Comparison of ENCODE assay signal across 1 cellular context in genomic region chr5:26148569-26149107, GRCh38.
TF ChIP-seq lines count a peak whose summit lies in the region.

No MANE protein-coding gene starts in this region.

TF ChIP-seq in GM23338, 12 proteins besides CTCF, POLR2A, EP300 and RAD21 (continued from another document):
- TF ChIP-seq ZNF462 (CRISPR knock-in tag; IDR thresholded peaks at IDR 0.05) (no peak), REST (IDR thresholded peaks at IDR 0.05; ENCODE audit: unreplicated experiment) (no peak), ZNF114 (CRISPR knock-in tag; IDR thresholded peaks at IDR 0.05) (no peak), ZNF331 (CRISPR knock-in tag; IDR thresholded peaks at IDR 0.05; ENCODE audit: low read depth) (no peak), POLR2AphosphoS5 (IDR thresholded peaks at IDR 0.05; ENCODE audit: low read depth) (no peak), EZH2 (IDR thresholded peaks at IDR 0.05; ENCODE audit: low read depth, unreplicated experiment) (no peak)
